11 cellular contexts compared by ENCODE assay signal in genomic region chr15:67093146-67093874, GRCh38. TPM values are rescaled to one million over a fixed set of nuclear protein-coding genes. Genes with fewer than 3 reads are reported as not detected.
A peak's percentile ranks its signal among the peaks of the same experiment; 100 is the strongest.
DNase-seq lines count a peak whose midpoint lies in the region; ATAC-seq and TF ChIP-seq lines count a peak whose summit lies in the region.
"Had no signal": no experiment of that assay in that cellular context is flagged by ENCODE, and none has a peak within 500 bp of the region (broad histone marks: within the 10 kb centered on the region; RNA-seq: fewer than 3 reads in every experiment).

No MANE protein-coding gene starts in this region.

- intact Hi-C loops in left ventricle myocardium inferior (cut with micrococcal nuclease) = no loop called here
- intact Hi-C loops in cardiac septum (cut with DNase I) = no loop called here

- WGBS in urinary bladder = 84% methylated on average over 14 of the region's 14 CpGs

- H3K27ac ChIP-seq in left ventricle myocardium inferior (replicated peaks) (peak overlapping the region; percentile 10), urinary bladder (ENCODE audit: low read depth) (peak overlapping the region; percentile 67)

- no peaks in the 10 kb centered on the region for H3K9me3 ChIP-seq in left ventricle myocardium inferior (replicated peaks)

- peak; percentile 36 for DNase-seq in left ventricle myocardium inferior
- DNase-seq in cardiac septum (ENCODE audit: low spot score) = no peak
- peak; percentile 95 for DNase-seq in MV-4-11 (lab: John Stamatoyannopoulos, UW)
- DNase-seq in effector memory CD8-positive, alpha-beta T cell = no peak
- no peak for DNase-seq in NK-92 treated with Interleukin-12 subunit alpha and Interleukin-12 subunit beta, amount 100 ng/mL, for 24 hours (lab: John Stamatoyannopoulos, UW)
- DNase-seq in NCI-H345 (lab: John Stamatoyannopoulos, UW) = no peak
- DNase-seq: activated CD8-positive, alpha-beta memory T cell treated with anti-CD3 and anti-CD28 coated beads, Interleukin-2, amount 50 U/mL, for 48 hours; NCI-H2029 had no signal

- H3K4me1 ChIP-seq in left ventricle myocardium inferior (peaks cover 68% of the 10 kb centered on the region), urinary bladder (ENCODE audit: insufficient read depth) (peaks cover 3% of the 10 kb centered on the region)

- H3K27me3 Mint-ChIP-seq in effector memory CD8-positive, alpha-beta T cell = no peaks in the 10 kb centered on the region

- H3K4me3 ChIP-seq in left ventricle myocardium inferior = no peak overlapping the region
- no peak overlapping the region for H3K4me3 ChIP-seq in urinary bladder (ENCODE audit: low read depth, low read length)

- no peak for ATAC-seq in effector memory CD8-positive, alpha-beta T cell (replicated peaks)
- ATAC-seq in GM21381 (IDR thresholded peaks at IDR 0.05; ENCODE audit: unreplicated experiment) = no peak
- ATAC-seq: HCT116 had no signal

- H3K36me3 Mint-ChIP-seq in effector memory CD8-positive, alpha-beta T cell (ENCODE audit: insufficient read depth) = peaks cover 28% of the 10 kb centered on the region

- TF ChIP-seq CTCF in left ventricle myocardium inferior (IDR thresholded peaks at IDR 0.05; ENCODE audit: borderline replicate concordance) = no peak

- H3K4me3 Mint-ChIP-seq in effector memory CD8-positive, alpha-beta T cell = peak overlapping the region; percentile 80 to 87

- H3K27ac Mint-ChIP-seq in effector memory CD8-positive, alpha-beta T cell = peak overlapping the region; percentile 96 to 98

- H3K4me1 Mint-ChIP-seq in effector memory CD8-positive, alpha-beta T cell (ENCODE audit: low read depth in 2 of 2) = peaks cover 85 to 89% of the 10 kb centered on the region in 2 donors

- H3K9me3 Mint-ChIP-seq in effector memory CD8-positive, alpha-beta T cell = no peaks in the 10 kb centered on the region

- H3K27me3 ChIP-seq in left ventricle myocardium inferior (ENCODE audit: low read depth) = no peaks in the 10 kb centered on the region

- peaks cover 3% of the 10 kb centered on the region for H3K36me3 ChIP-seq in left ventricle myocardium inferior
- no peaks in the 10 kb centered on the region for H3K36me3 ChIP-seq in urinary bladder (ENCODE audit: insufficient read depth)

RNA-seq across cellular contexts. Expression of gene SMAD3, which starts 27.9 kb away (rescaled TPM):
- total RNA-seq in left ventricle myocardium inferior (18.8 TPM), cardiac septum (18.4 TPM), urinary bladder (31.2 TPM)
- 28.3 TPM for polyA plus RNA-seq in urinary bladder

Comparison
In these comparisons a context has a peak if more than half of its experiments do, and no peak if none do; other contexts are left out.
1. DNase-seq: peak in left ventricle myocardium inferior (single experiment) and MV-4-11 (single experiment); none in cardiac septum (single experiment), effector memory CD8-positive, alpha-beta T cell (0 of 3), NK-92 treated with Interleukin-12 subunit alpha and Interleukin-12 subunit beta, amount 100 ng/mL, for 24 hours (single experiment) and NCI-H345 (single experiment).